8 cellular contexts compared by ENCODE assay signal in the genomic region with DNA sequence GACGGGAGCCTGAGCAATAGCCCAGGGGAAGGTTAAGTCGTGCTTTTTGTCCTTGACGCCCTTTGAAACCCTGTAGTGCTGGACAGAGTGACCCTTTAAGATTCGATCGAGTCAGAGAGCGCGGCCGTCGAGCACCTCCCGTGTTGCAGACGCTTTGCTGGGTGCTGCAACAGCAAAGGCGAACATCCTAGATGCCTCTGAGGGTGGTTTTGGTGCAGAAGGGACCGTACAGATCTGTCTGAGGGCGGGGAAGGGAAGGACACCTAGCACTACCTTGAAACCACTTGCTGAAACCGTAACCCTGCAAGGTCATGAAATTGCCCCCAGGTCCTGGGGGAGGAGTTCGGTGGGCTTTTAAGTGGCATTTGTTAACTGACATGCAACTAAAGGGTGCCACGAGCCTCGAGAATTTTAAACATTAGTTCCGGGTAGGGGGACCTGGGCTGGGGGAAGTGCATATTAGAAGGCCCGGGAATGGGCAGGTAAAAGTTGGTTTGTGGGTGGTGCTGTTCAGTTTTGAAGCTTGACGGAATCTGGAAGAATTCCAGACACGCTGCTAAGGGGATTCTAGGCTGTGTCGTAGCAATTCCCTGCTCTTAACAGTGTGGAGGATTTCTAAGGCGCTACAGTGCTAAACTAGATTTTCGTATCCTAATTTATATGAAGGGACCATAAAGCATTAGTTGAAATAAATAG. TPM values are rescaled to one million over a fixed set of nuclear protein-coding genes. Genes with fewer than 3 reads are reported as not detected.
DNase-seq lines count a peak whose midpoint lies in the region; ATAC-seq and TF ChIP-seq lines count a peak whose summit lies in the region.

No MANE protein-coding gene starts in this region.

- H3K4me3 Mint-ChIP-seq in stimulated activated effector memory CD8-positive, alpha-beta T cell treated with anti-CD3 and anti-CD28 coated beads, Interleukin-12 subunit alpha, Interleukin-12 subunit beta, amount 100 ng/mL, for 72 hours, result no peak overlapping the region

- H3K36me3 ChIP-seq in WERI-Rb-1, result peaks cover 4% of the 10 kb centered on the region; the same call in 1 of the 2 replicates

- peaks cover 54% of the 10 kb centered on the region for H3K4me1 Mint-ChIP-seq in stimulated activated effector memory CD8-positive, alpha-beta T cell treated with anti-CD3 and anti-CD28 coated beads, Interleukin-12 subunit alpha, Interleukin-12 subunit beta, amount 100 ng/mL, for 72 hours

- H3K9me3 ChIP-seq in WERI-Rb-1 (ENCODE audit: severe bottlenecking), result no peaks in the 10 kb centered on the region
- no peaks in the 10 kb centered on the region for H3K9me3 ChIP-seq in right cardiac atrium (ENCODE audit: control insufficient read depth, low read length)

- TF ChIP-seq CTCF in AG10803 (conservative IDR thresholded peaks at IDR 0.05; ENCODE audit: low read length) (no peak), WERI-Rb-1 (IDR thresholded peaks at IDR 0.05; ENCODE audit: low read depth, low read length) (no peak)

- peak overlapping the region; percentile 84 for H3K27ac ChIP-seq in WERI-Rb-1
- H3K27ac ChIP-seq in right cardiac atrium (ENCODE audit: low read length), result peak overlapping the region; percentile 96

- no peak overlapping the region for H3K27ac Mint-ChIP-seq in stimulated activated effector memory CD8-positive, alpha-beta T cell treated with anti-CD3 and anti-CD28 coated beads, Interleukin-12 subunit alpha, Interleukin-12 subunit beta, amount 100 ng/mL, for 72 hours

- DNase-seq in AG10803 (ENCODE audit: low read depth), result no peak
- DNase-seq in WERI-Rb-1, result no peak
- no peak for DNase-seq in right cardiac atrium
- no peak for DNase-seq in stimulated activated effector memory CD8-positive, alpha-beta T cell treated with anti-CD3 and anti-CD28 coated beads, Interleukin-12 subunit alpha, Interleukin-12 subunit beta, amount 100 ng/mL, for 72 hours (ENCODE audit: low spot score in 2 of 2)
- no peak for DNase-seq in retina
- no peak for DNase-seq in SKM-1 (lab: John Stamatoyannopoulos, UW; ENCODE audit: unreplicated experiment)

- no peaks in the 10 kb centered on the region for H3K27me3 ChIP-seq in WERI-Rb-1 (ENCODE audit: insufficient read depth, low read depth, severe bottlenecking)
- no peaks in the 10 kb centered on the region for H3K27me3 ChIP-seq in right cardiac atrium (ENCODE audit: control insufficient read depth, insufficient read depth)

- intact Hi-C loops in right cardiac atrium (cut with DNase I), result no loop called here

- peak overlapping the region; percentile 99 for H3K4me3 ChIP-seq in AG10803 (ENCODE audit: low read length)
- peak overlapping the region; percentile 83 for H3K4me3 ChIP-seq in WERI-Rb-1 (ENCODE audit: low read depth, low read length)
- H3K4me3 ChIP-seq in right cardiac atrium (ENCODE audit: low read length), result peak overlapping the region; percentile 85

- peaks cover 6% of the 10 kb centered on the region for H3K4me1 ChIP-seq in right cardiac atrium (ENCODE audit: control insufficient read depth, insufficient read depth, low read length)

- WGBS in right cardiac atrium, result 3% methylated on average over 25 of the region's 25 CpGs

- ATAC-seq in GM18868 (IDR thresholded peaks at IDR 0.05; ENCODE audit: unreplicated experiment), result peak; percentile 15
- ATAC-seq in HG03095 (IDR thresholded peaks at IDR 0.05; ENCODE audit: unreplicated experiment), result peak; percentile 10
- ATAC-seq in right cardiac atrium, result no peak
- ATAC-seq in stimulated activated effector memory CD8-positive, alpha-beta T cell treated with anti-CD3 and anti-CD28 coated beads, Interleukin-12 subunit alpha, Interleukin-12 subunit beta, amount 100 ng/mL, for 72 hours, result peak; percentile 6

- H3K36me3 Mint-ChIP-seq in stimulated activated effector memory CD8-positive, alpha-beta T cell treated with anti-CD3 and anti-CD28 coated beads, Interleukin-12 subunit alpha, Interleukin-12 subunit beta, amount 100 ng/mL, for 72 hours, result peaks cover 28% of the 10 kb centered on the region

- H3K9me3 Mint-ChIP-seq in stimulated activated effector memory CD8-positive, alpha-beta T cell treated with anti-CD3 and anti-CD28 coated beads, Interleukin-12 subunit alpha, Interleukin-12 subunit beta, amount 100 ng/mL, for 72 hours, result no peaks in the 10 kb centered on the region

RNA-seq across cellular contexts. Expression of a gene that starts 0.8 kb away (rescaled TPM):
- total RNA-seq in right cardiac atrium, result 100 to 1,000 TPM; 457 to 558 (median 512) TPM
- polyA plus RNA-seq in right cardiac atrium, result 1,079 TPM

RNA-seq across cellular contexts. Expression of a gene that starts 1.0 kb away (rescaled TPM):
- 1 to 10 TPM; 7.9 to 9.9 (median 8.8) TPM for total RNA-seq in right cardiac atrium
- 7.1 TPM for polyA plus RNA-seq in right cardiac atrium

RNA-seq across cellular contexts. Expression of a gene that starts 29.5 kb away (rescaled TPM):
- total RNA-seq in right cardiac atrium, result 10 to 100 TPM in 2 of 4 donors, 1 to 10 TPM in 2; 7.9 to 11.3 (median 9.6) TPM
- polyA plus RNA-seq in right cardiac atrium, result 4.7 TPM

Comparison
In these comparisons a context has a peak if more than half of its experiments do, and no peak if none do; other contexts are left out.
1. ATAC-seq: peak in GM18868 (single experiment), HG03095 (single experiment) and stimulated activated effector memory CD8-positive, alpha-beta T cell treated with anti-CD3 and anti-CD28 coated beads, Interleukin-12 subunit alpha, Interleukin-12 subunit beta, amount 100 ng/mL, for 72 hours (single experiment); none in right cardiac atrium (0 of 2).
2. Peak in every context shown above with its lines, with median percentiles within 50 percentile points of each other: H3K4me3 ChIP-seq.